In the genomic region with DNA sequence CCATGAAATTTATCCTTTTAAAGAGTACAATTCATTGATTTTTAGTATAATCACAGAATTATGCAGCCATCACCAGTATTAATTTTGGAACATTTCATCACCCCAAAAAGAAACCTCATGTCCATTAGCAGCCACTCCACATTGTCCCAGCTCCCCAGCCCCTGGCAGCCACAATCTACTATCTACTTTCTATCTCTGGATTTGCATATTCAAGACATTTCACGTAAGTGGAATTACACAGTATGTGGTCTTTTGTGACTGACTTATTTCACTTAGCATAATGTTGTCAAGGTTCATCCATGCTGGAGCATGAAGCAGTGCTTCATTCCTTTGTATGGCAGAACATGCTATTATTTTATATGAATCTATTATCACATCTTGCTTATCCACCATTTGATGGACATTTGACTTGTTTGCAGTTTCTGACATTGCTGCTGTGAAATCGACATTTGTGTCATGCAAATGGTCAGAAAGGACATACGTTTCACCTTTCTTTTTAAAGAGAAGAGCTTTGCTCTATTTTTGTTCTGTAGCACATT, we compare ENCODE assay signal across 1 cellular context.
TF ChIP-seq lines count a peak whose summit lies in the region.

No MANE protein-coding gene starts in this region.

TF ChIP-seq in GM23338, 12 proteins besides CTCF, POLR2A, EP300 and RAD21:
- no peak for TF ChIP-seq EZH2 (IDR thresholded peaks at IDR 0.05; ENCODE audit: low read depth, unreplicated experiment)
- TF ChIP-seq ZNF114 (CRISPR knock-in tag; IDR thresholded peaks at IDR 0.05): no peak
- TF ChIP-seq, protein P1, sequence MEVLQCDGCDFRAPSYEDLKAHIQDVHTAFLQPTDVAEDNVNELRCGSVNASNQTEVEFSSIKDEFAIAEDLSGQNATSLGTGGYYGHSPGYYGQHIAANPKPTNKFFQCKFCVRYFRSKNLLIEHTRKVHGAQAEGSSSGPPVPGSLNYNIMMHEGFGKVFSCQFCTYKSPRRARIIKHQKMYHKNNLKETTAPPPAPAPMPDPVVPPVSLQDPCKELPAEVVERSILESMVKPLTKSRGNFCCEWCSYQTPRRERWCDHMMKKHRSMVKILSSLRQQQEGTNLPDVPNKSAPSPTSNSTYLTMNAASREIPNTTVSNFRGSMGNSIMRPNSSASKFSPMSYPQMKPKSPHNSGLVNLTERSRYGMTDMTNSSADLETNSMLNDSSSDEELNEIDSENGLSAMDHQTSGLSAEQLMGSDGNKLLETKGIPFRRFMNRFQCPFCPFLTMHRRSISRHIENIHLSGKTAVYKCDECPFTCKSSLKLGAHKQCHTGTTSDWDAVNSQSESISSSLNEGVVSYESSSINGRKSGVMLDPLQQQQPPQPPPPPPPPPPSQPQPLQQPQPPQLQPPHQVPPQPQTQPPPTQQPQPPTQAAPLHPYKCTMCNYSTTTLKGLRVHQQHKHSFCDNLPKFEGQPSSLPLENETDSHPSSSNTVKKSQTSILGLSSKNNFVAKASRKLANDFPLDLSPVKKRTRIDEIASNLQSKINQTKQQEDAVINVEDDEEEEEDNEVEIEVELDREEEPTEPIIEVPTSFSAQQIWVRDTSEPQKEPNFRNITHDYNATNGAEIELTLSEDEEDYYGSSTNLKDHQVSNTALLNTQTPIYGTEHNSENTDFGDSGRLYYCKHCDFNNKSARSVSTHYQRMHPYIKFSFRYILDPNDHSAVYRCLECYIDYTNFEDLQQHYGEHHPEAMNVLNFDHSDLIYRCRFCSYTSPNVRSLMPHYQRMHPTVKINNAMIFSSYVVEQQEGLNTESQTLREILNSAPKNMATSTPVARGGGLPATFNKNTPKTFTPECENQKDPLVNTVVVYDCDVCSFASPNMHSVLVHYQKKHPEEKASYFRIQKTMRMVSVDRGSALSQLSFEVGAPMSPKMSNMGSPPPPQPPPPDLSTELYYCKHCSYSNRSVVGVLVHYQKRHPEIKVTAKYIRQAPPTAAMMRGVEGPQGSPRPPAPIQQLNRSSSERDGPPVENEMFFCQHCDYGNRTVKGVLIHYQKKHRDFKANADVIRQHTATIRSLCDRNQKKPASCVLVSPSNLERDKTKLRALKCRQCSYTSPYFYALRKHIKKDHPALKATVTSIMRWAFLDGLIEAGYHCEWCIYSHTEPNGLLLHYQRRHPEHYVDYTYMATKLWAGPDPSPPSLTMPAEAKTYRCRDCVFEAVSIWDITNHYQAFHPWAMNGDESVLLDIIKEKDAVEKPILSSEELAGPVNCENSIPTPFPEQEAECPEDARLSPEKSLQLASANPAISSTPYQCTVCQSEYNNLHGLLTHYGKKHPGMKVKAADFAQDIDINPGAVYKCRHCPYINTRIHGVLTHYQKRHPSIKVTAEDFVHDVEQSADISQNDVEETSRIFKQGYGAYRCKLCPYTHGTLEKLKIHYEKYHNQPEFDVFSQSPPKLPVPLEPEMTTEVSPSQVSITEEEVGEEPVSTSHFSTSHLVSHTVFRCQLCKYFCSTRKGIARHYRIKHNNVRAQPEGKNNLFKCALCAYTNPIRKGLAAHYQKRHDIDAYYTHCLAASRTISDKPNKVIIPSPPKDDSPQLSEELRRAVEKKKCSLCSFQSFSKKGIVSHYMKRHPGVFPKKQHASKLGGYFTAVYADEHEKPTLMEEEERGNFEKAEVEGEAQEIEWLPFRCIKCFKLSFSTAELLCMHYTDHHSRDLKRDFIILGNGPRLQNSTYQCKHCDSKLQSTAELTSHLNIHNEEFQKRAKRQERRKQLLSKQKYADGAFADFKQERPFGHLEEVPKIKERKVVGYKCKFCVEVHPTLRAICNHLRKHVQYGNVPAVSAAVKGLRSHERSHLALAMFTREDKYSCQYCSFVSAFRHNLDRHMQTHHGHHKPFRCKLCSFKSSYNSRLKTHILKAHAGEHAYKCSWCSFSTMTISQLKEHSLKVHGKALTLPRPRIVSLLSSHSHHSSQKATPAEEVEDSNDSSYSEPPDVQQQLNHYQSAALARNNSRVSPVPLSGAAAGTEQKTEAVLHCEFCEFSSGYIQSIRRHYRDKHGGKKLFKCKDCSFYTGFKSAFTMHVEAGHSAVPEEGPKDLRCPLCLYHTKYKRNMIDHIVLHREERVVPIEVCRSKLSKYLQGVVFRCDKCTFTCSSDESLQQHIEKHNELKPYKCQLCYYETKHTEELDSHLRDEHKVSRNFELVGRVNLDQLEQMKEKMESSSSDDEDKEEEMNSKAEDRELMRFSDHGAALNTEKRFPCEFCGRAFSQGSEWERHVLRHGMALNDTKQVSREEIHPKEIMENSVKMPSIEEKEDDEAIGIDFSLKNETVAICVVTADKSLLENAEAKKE (CRISPR knock-in tag; IDR thresholded peaks at IDR 0.05): no peak
- no peak for TF ChIP-seq STAT1 (IDR thresholded peaks at IDR 0.05; ENCODE audit: unreplicated experiment)
- no peak for TF ChIP-seq EZH2phosphoT487 (IDR thresholded peaks at IDR 0.05; ENCODE audit: unreplicated experiment)
- TF ChIP-seq CREB1 (CRISPR knock-in tag; IDR thresholded peaks at IDR 0.05; ENCODE audit: low read depth): no peak
- no peak for TF ChIP-seq JUNB (IDR thresholded peaks at IDR 0.05; ENCODE audit: unreplicated experiment)
- no peak for TF ChIP-seq ZNF331 (CRISPR knock-in tag; IDR thresholded peaks at IDR 0.05; ENCODE audit: low read depth)
- TF ChIP-seq, protein P2, sequence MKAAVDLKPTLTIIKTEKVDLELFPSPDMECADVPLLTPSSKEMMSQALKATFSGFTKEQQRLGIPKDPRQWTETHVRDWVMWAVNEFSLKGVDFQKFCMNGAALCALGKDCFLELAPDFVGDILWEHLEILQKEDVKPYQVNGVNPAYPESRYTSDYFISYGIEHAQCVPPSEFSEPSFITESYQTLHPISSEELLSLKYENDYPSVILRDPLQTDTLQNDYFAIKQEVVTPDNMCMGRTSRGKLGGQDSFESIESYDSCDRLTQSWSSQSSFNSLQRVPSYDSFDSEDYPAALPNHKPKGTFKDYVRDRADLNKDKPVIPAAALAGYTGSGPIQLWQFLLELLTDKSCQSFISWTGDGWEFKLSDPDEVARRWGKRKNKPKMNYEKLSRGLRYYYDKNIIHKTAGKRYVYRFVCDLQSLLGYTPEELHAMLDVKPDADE (IDR thresholded peaks at IDR 0.05): no peak
- TF ChIP-seq, protein P3, sequence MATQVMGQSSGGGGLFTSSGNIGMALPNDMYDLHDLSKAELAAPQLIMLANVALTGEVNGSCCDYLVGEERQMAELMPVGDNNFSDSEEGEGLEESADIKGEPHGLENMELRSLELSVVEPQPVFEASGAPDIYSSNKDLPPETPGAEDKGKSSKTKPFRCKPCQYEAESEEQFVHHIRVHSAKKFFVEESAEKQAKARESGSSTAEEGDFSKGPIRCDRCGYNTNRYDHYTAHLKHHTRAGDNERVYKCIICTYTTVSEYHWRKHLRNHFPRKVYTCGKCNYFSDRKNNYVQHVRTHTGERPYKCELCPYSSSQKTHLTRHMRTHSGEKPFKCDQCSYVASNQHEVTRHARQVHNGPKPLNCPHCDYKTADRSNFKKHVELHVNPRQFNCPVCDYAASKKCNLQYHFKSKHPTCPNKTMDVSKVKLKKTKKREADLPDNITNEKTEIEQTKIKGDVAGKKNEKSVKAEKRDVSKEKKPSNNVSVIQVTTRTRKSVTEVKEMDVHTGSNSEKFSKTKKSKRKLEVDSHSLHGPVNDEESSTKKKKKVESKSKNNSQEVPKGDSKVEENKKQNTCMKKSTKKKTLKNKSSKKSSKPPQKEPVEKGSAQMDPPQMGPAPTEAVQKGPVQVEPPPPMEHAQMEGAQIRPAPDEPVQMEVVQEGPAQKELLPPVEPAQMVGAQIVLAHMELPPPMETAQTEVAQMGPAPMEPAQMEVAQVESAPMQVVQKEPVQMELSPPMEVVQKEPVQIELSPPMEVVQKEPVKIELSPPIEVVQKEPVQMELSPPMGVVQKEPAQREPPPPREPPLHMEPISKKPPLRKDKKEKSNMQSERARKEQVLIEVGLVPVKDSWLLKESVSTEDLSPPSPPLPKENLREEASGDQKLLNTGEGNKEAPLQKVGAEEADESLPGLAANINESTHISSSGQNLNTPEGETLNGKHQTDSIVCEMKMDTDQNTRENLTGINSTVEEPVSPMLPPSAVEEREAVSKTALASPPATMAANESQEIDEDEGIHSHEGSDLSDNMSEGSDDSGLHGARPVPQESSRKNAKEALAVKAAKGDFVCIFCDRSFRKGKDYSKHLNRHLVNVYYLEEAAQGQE (IDR thresholded peaks at IDR 0.05; ENCODE audit: unreplicated experiment): no peak
- no peak for TF ChIP-seq POLR2AphosphoS5 (IDR thresholded peaks at IDR 0.05; ENCODE audit: low read depth)
- no peak for TF ChIP-seq NANOG (IDR thresholded peaks at IDR 0.05; ENCODE audit: borderline replicate concordance)
